ENCODE assay signal across 9 cellular contexts in the genomic region with DNA sequence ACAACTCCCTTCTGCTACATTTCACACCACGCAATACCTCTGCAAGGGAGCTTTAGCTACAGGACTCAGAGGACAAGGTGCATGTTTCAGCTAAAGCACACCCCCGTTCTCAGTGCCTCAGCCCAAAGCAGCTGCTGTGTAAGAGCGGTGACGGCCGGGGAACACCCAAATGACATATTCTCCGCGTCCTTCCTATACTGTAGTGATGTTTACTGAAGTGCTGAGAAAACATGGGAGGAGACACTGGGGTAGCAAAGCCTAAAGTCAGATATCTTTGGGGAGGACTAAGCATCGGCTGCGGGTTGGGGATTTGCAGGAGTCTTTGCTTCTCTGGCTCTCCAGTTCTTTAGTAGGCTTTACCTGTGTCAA. TPM values are rescaled to one million over a fixed set of nuclear protein-coding genes. Genes with fewer than 3 reads are reported as not detected.
DNase-seq lines count a peak whose midpoint lies in the region; ATAC-seq and TF ChIP-seq lines count a peak whose summit lies in the region.
"Had no signal": no experiment of that assay in that cellular context is flagged by ENCODE, and none has a peak within 500 bp of the region (broad histone marks: within the 10 kb centered on the region; RNA-seq: fewer than 3 reads in every experiment).

No MANE protein-coding gene starts in this region.

- DNase-seq in LNCaP clone FGC (ENCODE audit: low read depth), result no peak
- DNase-seq in activated T-cell treated with anti-CD3 and anti-CD28 coated beads for 48 hours (ENCODE audit: low read depth), result peak; percentile 33
- peak; percentile 51 for DNase-seq in hepatocyte (ENCODE audit: low spot score)
- DNase-seq in stimulated activated CD4-positive, alpha-beta T cell treated with anti-CD3 and anti-CD28 coated beads, Interleukin-15, amount 100 ng/mL, for 24 hours, result peak; percentile 52
- no peak for DNase-seq in COLO829 (ENCODE audit: low spot score)
- no peak for DNase-seq in testis
- DNase-seq in progenitor cell of endocrine pancreas (ENCODE audit: low spot score, unreplicated experiment), result no peak

- no peaks in the 10 kb centered on the region for H3K27me3 Mint-ChIP-seq in progenitor cell of endocrine pancreas

- H3K9me2 ChIP-seq in hepatocyte (replicated peaks; ENCODE audit: insufficient read depth), result no peaks in the 10 kb centered on the region

- H3K4me2 ChIP-seq in hepatocyte, result peak overlapping the region; percentile 91

- peaks cover 3% of the 10 kb centered on the region for H3K36me3 ChIP-seq in hepatocyte (replicated peaks; ENCODE audit: insufficient read depth, low read depth)
- H3K36me3 ChIP-seq in testis (ENCODE audit: low read depth, missing control alignments), result no peaks in the 10 kb centered on the region

- TF ChIP-seq CTCF in LNCaP clone FGC (IDR thresholded peaks at IDR 0.05; ENCODE audit: control insufficient read depth, extremely low read depth, insufficient read depth), result no peak
- no peak for TF ChIP-seq CTCF in hepatocyte (IDR thresholded peaks at IDR 0.05; ENCODE audit: poor library complexity)
- TF ChIP-seq CTCF in testis (IDR thresholded peaks at IDR 0.05), result no peak
- TF ChIP-seq CTCF in progenitor cell of endocrine pancreas (IDR thresholded peaks at IDR 0.05; ENCODE audit: unreplicated experiment), result no peak

- no peak for ATAC-seq in GM18873 (IDR thresholded peaks at IDR 0.05; ENCODE audit: low FRiP score, unreplicated experiment)

- H3K79me2 ChIP-seq in hepatocyte, result peaks cover 58% of the 10 kb centered on the region

- 16% methylated on average over 9 of the region's 9 CpGs for WGBS in hepatocyte (ENCODE audit: low lambda C conversion rate, missing lambda C conversion rate)
- 44 to 47% methylated on average over 9 of the region's 9 CpGs for WGBS in testis, 2 donors

- H3K27ac ChIP-seq in hepatocyte, result peak overlapping the region; percentile 31
- H3K27ac ChIP-seq in testis, result no peak overlapping the region

- no peak for TF ChIP-seq POLR2A in testis (IDR thresholded peaks at IDR 0.05)

- no peaks in the 10 kb centered on the region for H3K9me3 Mint-ChIP-seq in progenitor cell of endocrine pancreas (ENCODE audit: low read depth)
- H3K9me3 Mint-ChIP-seq: IgD-negative memory B cell had no signal

- peaks cover 6% of the 10 kb centered on the region for H4K20me1 ChIP-seq in hepatocyte (ENCODE audit: insufficient read depth, poor library complexity, severe bottlenecking)

- H3K9me3 ChIP-seq in hepatocyte (ENCODE audit: low read depth), result no peaks in the 10 kb centered on the region
- no peaks in the 10 kb centered on the region for H3K9me3 ChIP-seq in testis

- H3K4me1 Mint-ChIP-seq in progenitor cell of endocrine pancreas (ENCODE audit: low read depth), result peaks cover 22% of the 10 kb centered on the region

- H3K4me3 ChIP-seq in LNCaP clone FGC (ENCODE audit: low read depth, low read length) (peak overlapping the region; percentile 75), hepatocyte (peak overlapping the region; percentile 41), testis (peak overlapping the region in 1 of 2 donors; percentile 47)

- no peak overlapping the region for H3K27ac Mint-ChIP-seq in progenitor cell of endocrine pancreas
- H3K27ac Mint-ChIP-seq: IgD-negative memory B cell had no signal

- H3K27me3 ChIP-seq in hepatocyte, result peaks cover 7% of the 10 kb centered on the region
- H3K27me3 ChIP-seq in testis, result no peaks in the 10 kb centered on the region

- no peak overlapping the region for H2AFZ ChIP-seq in hepatocyte

- intact Hi-C loops in testis (cut with DNase I; ENCODE audit: low total_unique reads), result loop anchor here (10.0 kb wide), 1 partner anchor 170 kb away; no protein-coding TSS in a partner anchor

- no peaks in the 10 kb centered on the region for H3K36me3 Mint-ChIP-seq in progenitor cell of endocrine pancreas (ENCODE audit: insufficient read depth)
- H3K36me3 Mint-ChIP-seq: IgD-negative memory B cell had no signal

- H3K4me1 ChIP-seq in hepatocyte (ENCODE audit: insufficient read depth) (no peaks in the 10 kb centered on the region), testis (peaks cover 9% of the 10 kb centered on the region)

- H3K4me3 Mint-ChIP-seq in progenitor cell of endocrine pancreas (ENCODE audit: low read depth), result no peak overlapping the region
- H3K4me3 Mint-ChIP-seq: IgD-negative memory B cell had no signal

RNA-seq across cellular contexts. Expression of a gene that starts 1.7 kb away (rescaled TPM):
- total RNA-seq in hepatocyte (14.0 and 14.8 TPM in 2 replicates), testis (10 to 100 TPM in 1 of 2 donors, 1 to 10 TPM in 1; 9.0 to 14.9 TPM), progenitor cell of endocrine pancreas (17.1 and 19.4 TPM in 2 replicates)
- polyA plus RNA-seq in hepatocyte (13.1 and 14.3 TPM in 2 replicates), testis (ENCODE audit: insufficient read depth, low read depth, low replicate concordance) (20.9 TPM)

Comparison
In these comparisons a context has a peak if more than half of its experiments do, and no peak if none do; other contexts are left out.
1. DNase-seq: peak in activated T-cell treated with anti-CD3 and anti-CD28 coated beads for 48 hours (single experiment), hepatocyte (single experiment) and stimulated activated CD4-positive, alpha-beta T cell treated with anti-CD3 and anti-CD28 coated beads, Interleukin-15, amount 100 ng/mL, for 24 hours (single experiment); none in LNCaP clone FGC (single experiment), COLO829 (single experiment), testis (single experiment) and progenitor cell of endocrine pancreas (single experiment).